1 cellular context compared by ENCODE assay signal in genomic region chr14:99419905-99420304, GRCh38.
TF ChIP-seq lines count a peak whose summit lies in the region.

No MANE protein-coding gene starts in this region.

TF ChIP-seq in K562, 482 proteins besides CTCF, POLR2A, EP300 and RAD21 (continued from another document and continues in another):
- TF ChIP-seq TEAD4 (IDR thresholded peaks at IDR 0.05; ENCODE audit: low read length) (peak; percentile 43; the same call in 1 of the 2 replicates), TEAD4 (CRISPR knock-in tag; IDR thresholded peaks at IDR 0.05; ENCODE audit: borderline replicate concordance) (no peak), TRIM28 (IDR thresholded peaks at IDR 0.05) (no peak), JUN (IDR thresholded peaks at IDR 0.05; ENCODE audit: borderline replicate concordance, low read depth, low read length) (no peak), JUN (CRISPR knock-in tag; IDR thresholded peaks at IDR 0.05; ENCODE audit: borderline replicate concordance) (no peak), CBFA2T2 (conservative IDR thresholded peaks at IDR 0.05) (peak; percentile 24; the same call in 1 of the 2 replicates), HDAC2 (IDR thresholded peaks at IDR 0.05) (0 out of 2 replicates have a peak, but pooled peaks have one; percentile 26), ZNF644 (tag; IDR thresholded peaks at IDR 0.05; ENCODE audit: low read depth) (no peak), ZFP30 (CRISPR knock-in tag; IDR thresholded peaks at IDR 0.05; ENCODE audit: borderline replicate concordance) (no peak), ZBTB26 (CRISPR knock-in tag; IDR thresholded peaks at IDR 0.05) (no peak), ATF2 (CRISPR knock-in tag; IDR thresholded peaks at IDR 0.05) (no peak), NBN (IDR thresholded peaks at IDR 0.05; ENCODE audit: low read depth) (no peak), ZNF175 (CRISPR knock-in tag; IDR thresholded peaks at IDR 0.05; ENCODE audit: low read depth) (no peak), GABPB2 (CRISPR knock-in tag; conservative IDR thresholded peaks at IDR 0.05) (no peak), TCF3 (CRISPR knock-in tag; IDR thresholded peaks at IDR 0.05) (peak; percentile 70), ASH1L (IDR thresholded peaks at IDR 0.05; ENCODE audit: borderline replicate concordance, low read depth, partially characterized antibody) (no peak), ZBTB7A (IDR thresholded peaks at IDR 0.05; ENCODE audit: borderline replicate concordance, control insufficient read depth, low read depth, low read length) (no peak), SOX6 (IDR thresholded peaks at IDR 0.05) (no peak), TOE1 (IDR thresholded peaks at IDR 0.05; ENCODE audit: borderline replicate concordance) (no peak), TOE1 (CRISPR knock-in tag; IDR thresholded peaks at IDR 0.05; ENCODE audit: borderline replicate concordance, low read depth) (no peak), ZNF324 (CRISPR knock-in tag; IDR thresholded peaks at IDR 0.05) (no peak), MITF (IDR thresholded peaks at IDR 0.05) (no peak), ETV1 (tag; conservative IDR thresholded peaks at IDR 0.05; ENCODE audit: low read depth) (0 out of 2 replicates have a peak, but pooled peaks have one; percentile 29), MTA1 (IDR thresholded peaks at IDR 0.05; ENCODE audit: borderline replicate concordance) (no peak), TFAM (CRISPR knock-in tag; conservative IDR thresholded peaks at IDR 0.05) (no peak), ZNF224 (CRISPR knock-in tag; IDR thresholded peaks at IDR 0.05) (no peak), CREBBP (IDR thresholded peaks at IDR 0.05; ENCODE audit: low read depth, low read length) (no peak), SMAD3 (CRISPR knock-in tag; conservative IDR thresholded peaks at IDR 0.05) (no peak), ELF2 (CRISPR knock-in tag; IDR thresholded peaks at IDR 0.05) (no peak), RBM22 (IDR thresholded peaks at IDR 0.05; ENCODE audit: low read depth, low read length, poor library complexity, severe bottlenecking) (no peak), KDM1A (IDR thresholded peaks at IDR 0.05) (peak; percentile 36 to 52; a peak in 1 of 4 replicates), ETV5 (CRISPR knock-in tag; IDR thresholded peaks at IDR 0.05; ENCODE audit: low read depth) (no peak), NR1H2 (CRISPR knock-in tag; IDR thresholded peaks at IDR 0.05) (no peak), GATA2 (CRISPR knock-in tag; IDR thresholded peaks at IDR 0.05) (peak; percentile 91), KLF13 (tag; IDR thresholded peaks at IDR 0.05; ENCODE audit: borderline replicate concordance, low read depth) (no peak), ZNF133 (CRISPR knock-in tag; IDR thresholded peaks at IDR 0.05) (no peak), GTF2F1 (IDR thresholded peaks at IDR 0.05; ENCODE audit: low read depth, low read length) (no peak), HNRNPLL (IDR thresholded peaks at IDR 0.05; ENCODE audit: low read depth, low read length, poor library complexity, severe bottlenecking) (no peak), BCOR (IDR thresholded peaks at IDR 0.05) (peak; percentile 77), ETS1 (conservative IDR thresholded peaks at IDR 0.05; ENCODE audit: control insufficient read depth, low read depth, low read length) (no peak), BRD9 (IDR thresholded peaks at IDR 0.05; ENCODE audit: low read depth, partially characterized antibody) (no peak), STAT5B (CRISPR knock-in tag; IDR thresholded peaks at IDR 0.05) (no peak), RERE (CRISPR knock-in tag; IDR thresholded peaks at IDR 0.05; ENCODE audit: borderline replicate concordance) (no peak), RBM25 (IDR thresholded peaks at IDR 0.05; ENCODE audit: low read depth, low read length, severe bottlenecking) (peak; percentile 63), WHSC1 (IDR thresholded peaks at IDR 0.05; ENCODE audit: low read length) (no peak), TRIM24 (IDR thresholded peaks at IDR 0.05) (0 out of 4 replicates have a peak, but pooled peaks of 1 of the 2 experiments have one; percentile 8), MCM5 (IDR thresholded peaks at IDR 0.05; ENCODE audit: low read depth) (no peak), SMARCA4 (IDR thresholded peaks at IDR 0.05) (0 out of 2 replicates have a peak, but pooled peaks have one; percentile 19), GTF3C2 (IDR thresholded peaks at IDR 0.05; ENCODE audit: borderline replicate concordance, extremely low read depth, insufficient read length) (no peak), HDAC1 (IDR thresholded peaks at IDR 0.05) (no peak), HNRNPL (IDR thresholded peaks at IDR 0.05; ENCODE audit: low read depth, low read length) (no peak), HDGF (IDR thresholded peaks at IDR 0.05) (no peak), OTX1 (CRISPR knock-in tag; IDR thresholded peaks at IDR 0.05) (no peak), CBFA2T3 (IDR thresholded peaks at IDR 0.05) (peak; percentile 68)
